ENCODE assay signal across 28 cellular contexts in genomic region chr18:7363338-7363737, GRCh38.
DNase-seq lines count a peak whose midpoint lies in the region; ATAC-seq, FAIRE-seq and TF ChIP-seq lines count a peak whose summit lies in the region.
"Had no signal": no experiment of that assay in that cellular context is flagged by ENCODE, and none has a peak within 500 bp of the region (broad histone marks: within the 10 kb centered on the region; RNA-seq: fewer than 3 reads in every experiment).

No MANE protein-coding gene starts in this region.

- H3K36me3 ChIP-seq in H1 (ENCODE audit: control insufficient read depth in 2 of 4, insufficient read depth in 4 of 4, low read length in 3 of 4) (no peaks in the 10 kb centered on the region), heart left ventricle (no peaks in the 10 kb centered on the region)
- H3K36me3 ChIP-seq: BE2C, BLaER1 had no signal

- no peak overlapping the region for H3K27ac ChIP-seq in H1 (ENCODE audit: low read depth, low read length)
- no peak overlapping the region for H3K27ac ChIP-seq in heart left ventricle
- H3K27ac ChIP-seq: BLaER1 had no signal

- H3K18ac ChIP-seq in H1 (ENCODE audit: extremely low read depth, low read length) = no peak overlapping the region

- intact Hi-C loops in heart left ventricle (cut with DNase I) = no loop called here

- TF ChIP-seq CTCF in WTC11 (IDR thresholded peaks at IDR 0.05) (no peak), H1 (IDR thresholded peaks at IDR 0.05; ENCODE audit: control extremely low read depth in 1 of 3, insufficient read depth in 1 of 3, low read depth in 1 of 3, low read length in 3 of 3) (no peak), osteocyte (IDR thresholded peaks at IDR 0.05) (no peak), heart left ventricle (IDR thresholded peaks at IDR 0.05) (no peak)

- no peak for FAIRE-seq in H1 (lab: Jason Lieb, UNC)
- FAIRE-seq: A204.1, GM12878, GM12892, GM18507 had no signal

- no peaks in the 10 kb centered on the region; the same call in 1 of the 2 replicates for H3K23me2 ChIP-seq in H1 (ENCODE audit: low read depth, low read length)

- H3K4me3 Mint-ChIP-seq in WTC11 (no peak overlapping the region), osteocyte (ENCODE audit: unreplicated experiment) (no peak overlapping the region)
- H3K4me3 Mint-ChIP-seq: CD14-positive monocyte; CD4-positive, alpha-beta memory T cell; CD4-positive, CD25-positive, alpha-beta regulatory T cell; CD8-positive, alpha-beta memory T cell had no signal

- H4K8ac ChIP-seq in H1 (ENCODE audit: extremely low read depth, insufficient read depth, low read length) = no peak overlapping the region

- no peak overlapping the region for H4K5ac ChIP-seq in H1 (ENCODE audit: insufficient read length, low read depth, low read length)

- TF ChIP-seq RAD21 in H1 (IDR thresholded peaks at IDR 0.05 in 1 of 2, conservative IDR thresholded peaks at IDR 0.05 in 1 of 2; ENCODE audit: low read depth in 2 of 2, low read length in 2 of 2) = no peak

- no peak overlapping the region for H3K14ac ChIP-seq in H1 (ENCODE audit: insufficient read length)

- peaks cover 20% of the 10 kb centered on the region for H3K9me3 Mint-ChIP-seq in WTC11
- peaks cover 7% of the 10 kb centered on the region for H3K9me3 Mint-ChIP-seq in osteocyte (ENCODE audit: unreplicated experiment)

- CTCF ChIA-PET in WTC11 (lab: Charles Lee) = no interaction called here
- CTCF ChIA-PET in H1 (lab: Charles Lee; ENCODE audit: partially characterized antibody) = interaction anchor here (1.3 kb wide), 1 partner anchor 203 kb away, joined by 3 read pairs; the partner anchor contains the start of gene PTPRM

- H2BK5ac ChIP-seq in H1 (ENCODE audit: low read depth, low read length) = no peak overlapping the region

- H3K9me3 ChIP-seq in H1 (ENCODE audit: insufficient read depth in 2 of 2, low read depth in 1 of 2, low read length in 1 of 2) = no peaks in the 10 kb centered on the region
- no peaks in the 10 kb centered on the region for H3K9me3 ChIP-seq in heart left ventricle
- H3K9me3 ChIP-seq: BE2C had no signal

- TF ChIP-seq POLR2A in H1 (IDR thresholded peaks at IDR 0.05; ENCODE audit: control extremely low read depth in 1 of 2, low read depth in 2 of 2, low read length in 2 of 2) (no peak), heart left ventricle (IDR thresholded peaks at IDR 0.05) (no peak)

- no peak overlapping the region for H2AK5ac ChIP-seq in H1 (ENCODE audit: low read depth, low read length)

- H3K9ac ChIP-seq in H1 (replicated peaks in 1 of 4; ENCODE audit: extremely low read depth in 1 of 4, low read depth in 3 of 4, low read length in 3 of 4) = no peak overlapping the region
- H3K9ac ChIP-seq: BLaER1 had no signal

- DNase-seq in WTC11 (ENCODE audit: low spot score) (no peak), H1 (ENCODE audit: low read depth in 1 of 2, low spot score in 2 of 2) (no peak), foreskin melanocyte (peak; percentile 40), HK-2 (ENCODE audit: unreplicated experiment) (no peak), osteocyte (ENCODE audit: extremely low spot score, unreplicated experiment) (no peak), heart left ventricle (no peak), HUDEP-2 (lab: John Stamatoyannopoulos, UW; ENCODE audit: unreplicated experiment in 76 of 76) (no peak)
- DNase-seq: 8988T; ACHN; BE2C; C1 segment of cervical spinal cord; CD4-positive, alpha-beta memory T cell; CD4-positive, CD25-positive, alpha-beta regulatory T cell; CD8-positive, alpha-beta memory T cell; COR-L47; DMS 273 treated with DMSO at 0.1 percent for 48 hours; DMS153; DMS53; DMS79; DND-41; EL; GDM1 had no signal

- WGBS in H1 (ENCODE audit: extremely low coverage in 1 of 2, insufficient coverage in 1 of 2, insufficient read length in 1 of 2, insufficient replicate concordance in 2 of 2, low coverage in 1 of 2, low lambda C conversion rate in 2 of 2, missing lambda C conversion rate in 1 of 2), 2 experiments = 93% methylated on average over 5 of the region's 5 CpGs; no CpG with 5 or more reads in 1 of the 2 experiments
- 87 to 92% (median 89%) methylated on average over 5 of the region's 5 CpGs for WGBS in heart left ventricle, 4 donors

- no peaks in the 10 kb centered on the region; a peak in 1 of 7 replicates for H3K4me1 ChIP-seq in H1 (replicated peaks in 1 of 4; ENCODE audit: control insufficient read depth in 3 of 4, insufficient read depth in 4 of 4, low read length in 3 of 4)
- H3K4me1 ChIP-seq in heart left ventricle = peaks cover 0 to 38% (median 13%) of the 10 kb centered on the region in 12 donors
- H3K4me1 ChIP-seq: BE2C, BLaER1 had no signal

- no peak overlapping the region for H2BK15ac ChIP-seq in H1 (ENCODE audit: low read length)

- H3K4me1 Mint-ChIP-seq in WTC11 = 0 out of 2 replicates have a peak, but pooled peaks cover 2% of the 10 kb centered on the region
- H3K4me1 Mint-ChIP-seq in osteocyte (ENCODE audit: unreplicated experiment) = no peaks in the 10 kb centered on the region
- H3K4me1 Mint-ChIP-seq: CD4-positive, CD25-positive, alpha-beta regulatory T cell; CD8-positive, alpha-beta memory T cell had no signal

- H3K23ac ChIP-seq in H1 (ENCODE audit: insufficient read length) = no peak overlapping the region

- H3K4me3 ChIP-seq in H1 (ENCODE audit: extremely low read depth in 1 of 4, insufficient read depth in 2 of 4, low read depth in 3 of 4, low read length in 4 of 4) = no peak overlapping the region
- no peak overlapping the region for H3K4me3 ChIP-seq in heart left ventricle
- H3K4me3 ChIP-seq: BLaER1, GM12878 had no signal

- H2BK120ac ChIP-seq in H1 (replicated peaks; ENCODE audit: low read depth, low read length) = no peak overlapping the region

- no peak overlapping the region for H4K91ac ChIP-seq in H1 (replicated peaks; ENCODE audit: insufficient read length, low read length)

- H3K79me1 ChIP-seq in H1 (ENCODE audit: low read depth, low read length) = no peaks in the 10 kb centered on the region

- no peaks in the 10 kb centered on the region for H3K79me2 ChIP-seq in H1 (ENCODE audit: control insufficient read depth in 1 of 2, insufficient read depth in 2 of 2, low read length in 2 of 2)

- no peak overlapping the region for H3K56ac ChIP-seq in H1 (replicated peaks; ENCODE audit: insufficient read length, low read depth, low read length)

- no peak overlapping the region for H3K27ac Mint-ChIP-seq in WTC11
- H3K27ac Mint-ChIP-seq in osteocyte (ENCODE audit: unreplicated experiment) = no peak overlapping the region
- H3K27ac Mint-ChIP-seq: CD14-positive monocyte; CD4-positive, alpha-beta memory T cell; CD4-positive, CD25-positive, alpha-beta regulatory T cell; CD8-positive, alpha-beta memory T cell had no signal

- no peak overlapping the region for H2AFZ ChIP-seq in H1 (ENCODE audit: low read length)

- no peaks in the 10 kb centered on the region for H3K27me3 ChIP-seq in H1 (replicated peaks in 1 of 4; ENCODE audit: control insufficient read depth in 3 of 4, extremely low read depth in 1 of 4, insufficient read depth in 3 of 4, low read length in 3 of 4)
- no peaks in the 10 kb centered on the region for H3K27me3 ChIP-seq in heart left ventricle
- H3K27me3 ChIP-seq: BE2C, BLaER1 had no signal

- no peak overlapping the region for H3K4ac ChIP-seq in H1 (replicated peaks; ENCODE audit: insufficient read length, low read depth, low read length)

- H3K27me3 Mint-ChIP-seq in WTC11 (ENCODE audit: low read depth) = no peaks in the 10 kb centered on the region; the same call in 1 of the 2 replicates
- H3K27me3 Mint-ChIP-seq in osteocyte (ENCODE audit: unreplicated experiment) = peaks cover 8% of the 10 kb centered on the region
- H3K27me3 Mint-ChIP-seq: CD4-positive, CD25-positive, alpha-beta regulatory T cell had no signal

- ATAC-seq in WTC11 (peak; percentile 55; the same call in 1 of the 2 replicates), heart left ventricle (no peak)
- ATAC-seq: GM12878 had no signal

- H3K36me3 Mint-ChIP-seq in WTC11 = no peaks in the 10 kb centered on the region
- no peaks in the 10 kb centered on the region for H3K36me3 Mint-ChIP-seq in osteocyte (ENCODE audit: unreplicated experiment)
- H3K36me3 Mint-ChIP-seq: CD14-positive monocyte; CD4-positive, alpha-beta memory T cell; CD4-positive, CD25-positive, alpha-beta regulatory T cell; CD8-positive, alpha-beta memory T cell had no signal

- POLR2A ChIA-PET in WTC11 (lab: Charles Lee) = no interaction called here
- POLR2A ChIA-PET in H1 (lab: Charles Lee; ENCODE audit: partially characterized antibody) = interaction anchor here (0.6 kb wide), 1 partner anchor 1118 kb away, joined by 3 read pairs; no protein-coding TSS in a partner anchor

- no peak for TF ChIP-seq EP300 in H1 (IDR thresholded peaks at IDR 0.05; ENCODE audit: borderline replicate concordance in 1 of 2, low read depth in 2 of 2, low read length in 2 of 2)

- H2BK12ac ChIP-seq in H1 (ENCODE audit: low read depth, low read length) = no peak overlapping the region

- no peaks in the 10 kb centered on the region for H4K20me1 ChIP-seq in H1 (replicated peaks in 1 of 2; ENCODE audit: control insufficient read depth in 1 of 2, insufficient read depth in 2 of 2, low read length in 2 of 2)
- H4K20me1 ChIP-seq: BLaER1 had no signal

- no peak overlapping the region for H3K4me2 ChIP-seq in H1 (ENCODE audit: insufficient read depth in 1 of 2, low read depth in 2 of 2, low read length in 2 of 2)
- H3K4me2 ChIP-seq: BLaER1 had no signal

- H2BK20ac ChIP-seq in H1 (ENCODE audit: low read length) = no peak overlapping the region

TF ChIP-seq in WTC11, 78 proteins besides CTCF, POLR2A, EP300 and RAD21 (continues in another document):
- TF ChIP-seq USF2 (CRISPR knock-in tag; IDR thresholded peaks at IDR 0.05) = peak; percentile 68
- no peak for TF ChIP-seq ATF1 (CRISPR knock-in tag; IDR thresholded peaks at IDR 0.05)

TF ChIP-seq in H1, 55 proteins besides CTCF, POLR2A, EP300 and RAD21:
- TF ChIP-seq SIX5 (IDR thresholded peaks at IDR 0.05; ENCODE audit: low read depth, low read length) (peak; percentile 42), HDAC6 (IDR thresholded peaks at IDR 0.05; ENCODE audit: low read depth, low read length) (no peak)

Comparison
In these comparisons a context has a peak if more than half of its experiments do, and no peak if none do; other contexts are left out.
1. Of the 9 proteins assayed by ChIP-seq in both WTC11 and H1: peak only in WTC11: USF2; only in H1: none; in both: none; in neither: 8.